Comparison of ENCODE assay signal across 15 cellular contexts in the genomic region with DNA sequence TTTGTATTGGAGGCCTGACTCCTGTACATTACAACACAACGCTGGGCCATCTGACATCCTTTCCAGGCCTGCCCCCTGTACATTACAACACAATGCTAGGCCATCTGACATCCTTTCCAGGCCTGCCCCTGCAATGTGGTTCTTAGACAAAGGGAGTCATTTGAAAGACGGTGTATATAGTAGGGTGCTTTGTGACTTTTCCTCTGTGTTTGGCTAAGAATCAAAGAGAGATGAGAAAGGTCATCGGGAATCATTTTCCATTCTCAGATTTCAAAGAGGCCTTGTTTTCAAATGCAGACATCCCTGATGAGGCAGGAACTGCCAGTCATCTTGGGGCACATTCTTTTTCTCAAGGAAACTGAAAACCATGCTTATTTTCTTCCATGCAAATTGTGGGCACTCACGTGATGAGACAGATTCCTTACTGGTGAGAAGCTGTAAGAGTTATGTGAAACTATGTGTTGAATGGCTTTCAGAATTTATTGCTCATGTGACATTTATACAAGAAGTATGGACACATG.
DNase-seq lines count a peak whose midpoint lies in the region; ATAC-seq and TF ChIP-seq lines count a peak whose summit lies in the region.
"Had no signal": no experiment of that assay in that cellular context is flagged by ENCODE, and none has a peak within 500 bp of the region (broad histone marks: within the 10 kb centered on the region; RNA-seq: fewer than 3 reads in every experiment).

No MANE protein-coding gene starts in this region.

- H3K9me3 Mint-ChIP-seq in naive thymus-derived CD4-positive, alpha-beta T cell = peaks cover 0 to 3% (median 0%) of the 10 kb centered on the region in 11 donors
- H3K9me3 Mint-ChIP-seq: T-helper 2 cell treated with Interferon-gamma antibody and Interleukin-4, amounts not matched to agents 5 μg/mL and 100 μg/mL, for 36 hours had no signal

- no peaks in the 10 kb centered on the region for H3K9me3 ChIP-seq in mesodermal cell (ENCODE audit: control insufficient read depth, low read length)
- no peaks in the 10 kb centered on the region for H3K9me3 ChIP-seq in WERI-Rb-1 (ENCODE audit: severe bottlenecking)
- H3K9me3 ChIP-seq in naive thymus-derived CD4-positive, alpha-beta T cell (ENCODE audit: control insufficient read depth in 2 of 3, low read length in 3 of 3) = no peaks in the 10 kb centered on the region
- H3K9me3 ChIP-seq: upper lobe of right lung had no signal

- H3K36me3 ChIP-seq in mesodermal cell (ENCODE audit: control insufficient read depth, insufficient read depth, low read length) (no peaks in the 10 kb centered on the region), WERI-Rb-1 (no peaks in the 10 kb centered on the region)
- no peaks in the 10 kb centered on the region for H3K36me3 ChIP-seq in naive thymus-derived CD4-positive, alpha-beta T cell (ENCODE audit: control insufficient read depth in 2 of 3, insufficient read depth in 3 of 3, low read length in 3 of 3)
- H3K36me3 ChIP-seq: upper lobe of right lung had no signal

- peaks cover 0 to 1% (median 0%) of the 10 kb centered on the region in 7 donors for H3K4me1 Mint-ChIP-seq in naive thymus-derived CD4-positive, alpha-beta T cell

- POLR2A ChIA-PET in naive thymus-derived CD4-positive, alpha-beta T cell (lab: Charles Lee) = no interaction called here

- WGBS in mesodermal cell (ENCODE audit: insufficient coverage in 2 of 2), 2 experiments = 13 to 69% methylated on average over 2 of the region's 4 CpGs

- CTCF ChIA-PET in naive thymus-derived CD4-positive, alpha-beta T cell (lab: Charles Lee) = interaction anchor here (0.5 kb wide), 1 partner anchor 970 kb away, joined by 3 read pairs; no protein-coding TSS in a partner anchor

- H3K4me3 ChIP-seq in AG09309 (ENCODE audit: control insufficient read depth, low read depth, low read length) (no peak overlapping the region), mesodermal cell (ENCODE audit: extremely low read depth, insufficient read depth, low read length, poor library complexity, severe bottlenecking) (no peak overlapping the region), WERI-Rb-1 (ENCODE audit: low read depth, low read length) (no peak overlapping the region)
- H3K4me3 ChIP-seq in naive thymus-derived CD4-positive, alpha-beta T cell (ENCODE audit: low read length) = no peak overlapping the region
- H3K4me3 ChIP-seq: upper lobe of right lung had no signal

- H3K27ac Mint-ChIP-seq in naive thymus-derived CD4-positive, alpha-beta T cell = no peak overlapping the region
- H3K27ac Mint-ChIP-seq: T-helper 2 cell treated with Interferon-gamma antibody and Interleukin-4, amounts not matched to agents 5 μg/mL and 100 μg/mL, for 36 hours had no signal

- H3K4me1 ChIP-seq in mesodermal cell (ENCODE audit: control insufficient read depth, insufficient read depth, low read length, poor library complexity, severe bottlenecking) = peaks cover 11% of the 10 kb centered on the region
- H3K4me1 ChIP-seq in naive thymus-derived CD4-positive, alpha-beta T cell (ENCODE audit: control insufficient read depth in 2 of 2, insufficient read depth in 2 of 2, low read length in 2 of 2) = no peaks in the 10 kb centered on the region
- H3K4me1 ChIP-seq: upper lobe of right lung had no signal

- no peak for TF ChIP-seq CTCF in AG09309 (IDR thresholded peaks at IDR 0.05; ENCODE audit: control insufficient read depth, insufficient read depth, low read depth, low read length, missing control alignments)
- TF ChIP-seq CTCF in WERI-Rb-1 (IDR thresholded peaks at IDR 0.05; ENCODE audit: low read depth, low read length) = no peak

- peaks cover 0 to 24% (median 4%) of the 10 kb centered on the region in 5 donors for H3K27me3 Mint-ChIP-seq in naive thymus-derived CD4-positive, alpha-beta T cell

- no peak for ATAC-seq in HG02840 (IDR thresholded peaks at IDR 0.05; ENCODE audit: low FRiP score, unreplicated experiment)
- ATAC-seq in naive thymus-derived CD4-positive, alpha-beta T cell = no peak
- ATAC-seq: upper lobe of right lung had no signal

- no peak overlapping the region for H3K4me3 Mint-ChIP-seq in naive thymus-derived CD4-positive, alpha-beta T cell
- H3K4me3 Mint-ChIP-seq: T-helper 2 cell treated with Interferon-gamma antibody and Interleukin-4, amounts not matched to agents 5 μg/mL and 100 μg/mL, for 36 hours had no signal

- H3K27me3 ChIP-seq in WERI-Rb-1 (ENCODE audit: insufficient read depth, low read depth, severe bottlenecking) = no peaks in the 10 kb centered on the region
- H3K27me3 ChIP-seq in naive thymus-derived CD4-positive, alpha-beta T cell (ENCODE audit: control insufficient read depth in 2 of 2, insufficient read depth in 2 of 2, low read length in 2 of 2) = no peaks in the 10 kb centered on the region
- H3K27me3 ChIP-seq: upper lobe of right lung had no signal

- no peaks in the 10 kb centered on the region for H3K36me3 Mint-ChIP-seq in naive thymus-derived CD4-positive, alpha-beta T cell

- intact Hi-C loops in naive thymus-derived CD4-positive, alpha-beta T cell (cut with micrococcal nuclease) = no loop called here

- peak overlapping the region; percentile 85 for H3K27ac ChIP-seq in mesodermal cell (ENCODE audit: low read depth, low read length, severe bottlenecking)
- no peak overlapping the region for H3K27ac ChIP-seq in WERI-Rb-1
- no peak overlapping the region for H3K27ac ChIP-seq in naive thymus-derived CD4-positive, alpha-beta T cell (ENCODE audit: low read depth, low read length)
- H3K27ac ChIP-seq: KMS-11, upper lobe of right lung had no signal

- DNase-seq in AG09309 (ENCODE audit: low read depth) (peak; percentile 86), LoVo (ENCODE audit: low spot score) (peak; percentile 29), dedifferentiated amniotic fluid mesenchymal stem cell (ENCODE audit: extremely low spot score) (peak; percentile 89), WERI-Rb-1 (no peak), SHP77 treated with DMSO at 0.1 percent for 48 hours (lab: John Stamatoyannopoulos, UW) (no peak)
- no peak for DNase-seq in naive thymus-derived CD4-positive, alpha-beta T cell
- DNase-seq: activated CD8-positive, alpha-beta memory T cell treated with anti-CD3 and anti-CD28 coated beads, Interleukin-2, amount 50 U/mL, for 48 hours; caudate nucleus; hypothalamus; NCI-H446 treated with DMSO at 0.1 percent for 48 hours; upper lobe of right lung had no signal

Comparison
In these comparisons a context has a peak if more than half of its experiments do, and no peak if none do; other contexts are left out.
1. DNase-seq: peak in AG09309 (single experiment), LoVo (single experiment) and dedifferentiated amniotic fluid mesenchymal stem cell (single experiment); none in WERI-Rb-1 (single experiment), SHP77 treated with DMSO at 0.1 percent for 48 hours (single experiment) and naive thymus-derived CD4-positive, alpha-beta T cell (0 of 9).